In genomic region chr2:181554511-181554910, GRCh38 we compare ENCODE assay signal across 32 cellular contexts.
DNase-seq lines count a peak whose midpoint lies in the region; ATAC-seq and TF ChIP-seq lines count a peak whose summit lies in the region.
"Had no signal": no experiment of that assay in that cellular context is flagged by ENCODE, and none has a peak within 500 bp of the region (broad histone marks: within the 10 kb centered on the region; RNA-seq: fewer than 3 reads in every experiment).

No MANE protein-coding gene starts in this region.

- H3K27ac Mint-ChIP-seq in neural progenitor cell = no peak overlapping the region
- H3K27ac Mint-ChIP-seq: activated CD4-positive, alpha-beta memory T cell treated with anti-CD3 and anti-CD28 coated beads, Interleukin-2, amount 10 ng/mL, durations not matched to agents 7 days and 5 days; activated naive CD4-positive, alpha-beta T cell treated with anti-CD3 and anti-CD28 coated beads, Interleukin-2, amount 50 U/mL, for 72 hours; CD4-positive, alpha-beta memory T cell; effector memory CD8-positive, alpha-beta T cell; nephron progenitor cell had no signal

- no peak overlapping the region for H3K27ac ChIP-seq in SK-N-MC
- no peak overlapping the region for H3K27ac ChIP-seq in neural progenitor cell
- no peak overlapping the region for H3K27ac ChIP-seq in esophagus squamous epithelium
- H3K27ac ChIP-seq: A549, HL-60, parathyroid adenoma, right atrium auricular region, RWPE1 had no signal

- no peaks in the 10 kb centered on the region for H3K36me3 ChIP-seq in SK-N-MC (ENCODE audit: insufficient read depth, low read length)
- no peaks in the 10 kb centered on the region for H3K36me3 ChIP-seq in neural progenitor cell
- no peaks in the 10 kb centered on the region for H3K36me3 ChIP-seq in esophagus squamous epithelium
- H3K36me3 ChIP-seq: right atrium auricular region had no signal

- no peaks in the 10 kb centered on the region for H3K9me3 ChIP-seq in SK-N-MC (ENCODE audit: low read depth, low read length)
- H3K9me3 ChIP-seq in neural progenitor cell (ENCODE audit: low read depth) = no peaks in the 10 kb centered on the region
- H3K9me3 ChIP-seq in esophagus squamous epithelium = no peaks in the 10 kb centered on the region
- H3K9me3 ChIP-seq: A549, right atrium auricular region had no signal

- H3K36me3 Mint-ChIP-seq in neural progenitor cell = no peaks in the 10 kb centered on the region
- H3K36me3 Mint-ChIP-seq: activated naive CD4-positive, alpha-beta T cell treated with anti-CD3 and anti-CD28 coated beads, Interleukin-2, amount 50 U/mL, for 72 hours had no signal

- H3K27me3 ChIP-seq in neural progenitor cell (no peaks in the 10 kb centered on the region), esophagus squamous epithelium (no peaks in the 10 kb centered on the region)
- H3K27me3 ChIP-seq: right atrium auricular region had no signal

- H3K4me3 Mint-ChIP-seq in neural progenitor cell = peak overlapping the region; percentile 52
- H3K4me3 Mint-ChIP-seq: activated CD4-positive, alpha-beta memory T cell treated with anti-CD3 and anti-CD28 coated beads, Interleukin-2, amount 10 ng/mL, durations not matched to agents 7 days and 5 days; CD4-positive, alpha-beta memory T cell; effector memory CD8-positive, alpha-beta T cell; nephron progenitor cell had no signal

- H3K4me1 Mint-ChIP-seq in neural progenitor cell = peaks cover 10% of the 10 kb centered on the region
- H3K4me1 Mint-ChIP-seq: activated CD4-positive, alpha-beta memory T cell treated with anti-CD3 and anti-CD28 coated beads, Interleukin-2, amount 10 ng/mL, durations not matched to agents 7 days and 5 days; CD4-positive, alpha-beta memory T cell had no signal

- peak overlapping the region; percentile 34 for H3K4me3 ChIP-seq in SK-N-MC
- no peak overlapping the region for H3K4me3 ChIP-seq in neural progenitor cell
- H3K4me3 ChIP-seq in esophagus squamous epithelium = no peak overlapping the region
- H3K4me3 ChIP-seq: A549, lung, right atrium auricular region had no signal

- no peaks in the 10 kb centered on the region for H4K20me1 ChIP-seq in neural progenitor cell (ENCODE audit: low read depth)

- DNase-seq in NCI-H345 (lab: John Stamatoyannopoulos, UW) (peak; percentile 11), NCI-H345 treated with DMSO at 0.1 percent for 48 hours (lab: John Stamatoyannopoulos, UW; ENCODE audit: unreplicated experiment) (no peak), NCI-H2081 (lab: John Stamatoyannopoulos, UW) (peak; percentile 62 to 87), SK-N-MC (ENCODE audit: low read depth, low spot score) (no peak), neural progenitor cell (ENCODE audit: low spot score) (no peak), LoVo (ENCODE audit: low spot score) (no peak), esophagus squamous epithelium (lab: John Stamatoyannopoulos, UW) (no peak)
- DNase-seq: activated CD4-positive, alpha-beta memory T cell treated with anti-CD3 and anti-CD28 coated beads, Interleukin-2, amount 10 ng/mL, durations not matched to agents 7 days and 5 days; activated CD4-positive, alpha-beta T cell treated with anti-CD3 and anti-CD28 coated beads for 1 hour; activated CD8-positive, alpha-beta memory T cell treated with anti-CD3 and anti-CD28 coated beads, Interleukin-2, amount 50 U/mL, for 48 hours; CD4-positive, alpha-beta memory T cell; cortex of kidney; DMS79; effector memory CD8-positive, alpha-beta T cell; erythroblast; HCEC 1CT; head of caudate nucleus; kidney glomerular epithelial cell; MV-4-11; NCI-H2029; NCI-H774; nephron progenitor cell; stimulated activated CD4-positive, alpha-beta T cell treated with anti-CD3 and anti-CD28 coated beads, Interleukin-2, amount 100 ng/mL, for 48 hours; trophoblast cell had no signal

- no peak for ATAC-seq in HG02981 (IDR thresholded peaks at IDR 0.05; ENCODE audit: unreplicated experiment)
- ATAC-seq: A549; activated naive CD4-positive, alpha-beta T cell treated with anti-CD3 and anti-CD28 coated beads, Interleukin-2, amount 50 U/mL, for 72 hours; effector memory CD8-positive, alpha-beta T cell had no signal

- peaks cover 2% of the 10 kb centered on the region for H3K27me3 Mint-ChIP-seq in neural progenitor cell (ENCODE audit: insufficient read depth, low read depth)
- H3K27me3 Mint-ChIP-seq: activated CD4-positive, alpha-beta memory T cell treated with anti-CD3 and anti-CD28 coated beads, Interleukin-2, amount 10 ng/mL, durations not matched to agents 7 days and 5 days; effector memory CD8-positive, alpha-beta T cell had no signal

- H3K9me3 Mint-ChIP-seq in neural progenitor cell = no peaks in the 10 kb centered on the region
- H3K9me3 Mint-ChIP-seq: activated CD4-positive, alpha-beta memory T cell treated with anti-CD3 and anti-CD28 coated beads, Interleukin-2, amount 10 ng/mL, durations not matched to agents 7 days and 5 days; effector memory CD8-positive, alpha-beta T cell; nephron progenitor cell had no signal

- TF ChIP-seq POLR2A in esophagus squamous epithelium (IDR thresholded peaks at IDR 0.05) = no peak

- no peaks in the 10 kb centered on the region for H3F3A ChIP-seq in neural progenitor cell (ENCODE audit: low read depth)

- no peak overlapping the region for H3K9ac ChIP-seq in SK-N-MC (ENCODE audit: insufficient read length)
- H3K9ac ChIP-seq in neural progenitor cell = no peak overlapping the region
- H3K9ac ChIP-seq: parathyroid adenoma had no signal

- TF ChIP-seq CTCF in neural progenitor cell (IDR thresholded peaks at IDR 0.05) = no peak
- no peak for TF ChIP-seq CTCF in esophagus squamous epithelium (IDR thresholded peaks at IDR 0.05)

- H3K4me1 ChIP-seq in neural progenitor cell (no peaks in the 10 kb centered on the region), esophagus squamous epithelium (no peaks in the 10 kb centered on the region)
- H3K4me1 ChIP-seq: A549, parathyroid adenoma, right atrium auricular region had no signal

- intact Hi-C loops in esophagus squamous epithelium (cut with DNase I) = no loop called here

- H2AFZ ChIP-seq in neural progenitor cell (replicated peaks) = no peak overlapping the region
- H2AFZ ChIP-seq: parathyroid adenoma had no signal

- no peak overlapping the region for H3K4me2 ChIP-seq in neural progenitor cell
- H3K4me2 ChIP-seq: A549 had no signal

- H3K79me2 ChIP-seq in neural progenitor cell (ENCODE audit: low read depth) = no peaks in the 10 kb centered on the region
- H3K79me2 ChIP-seq: parathyroid adenoma had no signal

Comparison
In these comparisons a context has a peak if more than half of its experiments do, and no peak if none do; other contexts are left out.
1. DNase-seq: peak in NCI-H345 (single experiment) and NCI-H2081 (2 of 2); none in NCI-H345 treated with DMSO at 0.1 percent for 48 hours (single experiment), SK-N-MC (single experiment), neural progenitor cell (single experiment), LoVo (single experiment) and esophagus squamous epithelium (single experiment).